Comparison of ENCODE assay signal across 19 cellular contexts in genomic region chr11:77677138-77677537, GRCh38.
"Had no signal": no experiment of that assay in that cellular context is flagged by ENCODE, and none has a peak within 500 bp of the region (broad histone marks: within the 10 kb centered on the region; RNA-seq: fewer than 3 reads in every experiment).

No MANE protein-coding gene starts in this region.

- H3K27ac Mint-ChIP-seq: activated naive CD8-positive, alpha-beta T cell; activated T-helper 1 cell treated with anti-CD3 and anti-CD28 coated beads, Interleukin-12 subunit alpha, Interleukin-12 subunit beta, Interleukin-2, Interleukin-4 antibody, amounts not matched to agents 30 ng/mL and 10 ng/mL and 1 ng/mL, durations not matched to agents 14 hours and 24 hours and 36 hours; mesothelial cell of epicardium; neural progenitor cell had no signal

- H3K4me1 ChIP-seq: body of pancreas, gastrocnemius medialis, neural progenitor cell, uterus had no signal

- H3K9me3 Mint-ChIP-seq: activated T-helper 1 cell treated with anti-CD3 and anti-CD28 coated beads, Interleukin-12 subunit alpha, Interleukin-12 subunit beta, Interleukin-2, Interleukin-4 antibody, amounts not matched to agents 30 ng/mL and 10 ng/mL and 1 ng/mL, durations not matched to agents 14 hours and 24 hours and 36 hours; mesothelial cell of epicardium; naive thymus-derived CD8-positive, alpha-beta T cell; neural progenitor cell had no signal

- H3K27me3 Mint-ChIP-seq: activated naive CD8-positive, alpha-beta T cell; naive thymus-derived CD8-positive, alpha-beta T cell; stimulated activated naive B cell treated with anti-CD40 and anti-IgM and Interleukin-4, amounts not matched to agents 10 μg/mL and 1 μg/mL and 100 μg/mL, for 72 hours had no signal

- H3K9me3 ChIP-seq: body of pancreas, gastrocnemius medialis, left ventricle myocardium inferior, transverse colon, uterus had no signal

- DNase-seq: activated CD4-positive, alpha-beta T cell treated with anti-CD3 and anti-CD28 coated beads for 1 hour; activated CD8-positive, alpha-beta memory T cell treated with anti-CD3 and anti-CD28 coated beads, Interleukin-2, amount 50 U/mL, for 48 hours; activated gamma-delta T cell treated with Interleukin-2 at 50 U/mL for 16 hours; amygdala; body of pancreas; effector memory CD4-positive, alpha-beta T cell; gastrocnemius medialis; hippocampal formation; left ventricle myocardium inferior; naive thymus-derived CD8-positive, alpha-beta T cell; stimulated activated CD4-positive, alpha-beta T cell treated with anti-CD3 and anti-CD28 coated beads, Interleukin-15, amount 100 ng/mL, for 24 hours; stimulated activated naive B cell treated with anti-CD40 and anti-IgM and Interleukin-4, amounts not matched to agents 10 μg/mL and 1 μg/mL and 100 μg/mL, for 72 hours; transverse colon; uterus had no signal

- H3K36me3 ChIP-seq: uterus had no signal

- H3K4me1 Mint-ChIP-seq: mesothelial cell of epicardium; neural progenitor cell; stimulated activated naive B cell treated with anti-CD40 and anti-IgM and Interleukin-4, amounts not matched to agents 10 μg/mL and 1 μg/mL and 100 μg/mL, for 72 hours had no signal

- H3K27me3 ChIP-seq: body of pancreas, gastrocnemius medialis, neural progenitor cell, transverse colon, uterus had no signal

- H3K4me3 Mint-ChIP-seq: activated naive CD8-positive, alpha-beta T cell; activated T-helper 1 cell treated with anti-CD3 and anti-CD28 coated beads, Interleukin-12 subunit alpha, Interleukin-12 subunit beta, Interleukin-2, Interleukin-4 antibody, amounts not matched to agents 30 ng/mL and 10 ng/mL and 1 ng/mL, durations not matched to agents 14 hours and 24 hours and 36 hours; mesothelial cell of epicardium; naive thymus-derived CD8-positive, alpha-beta T cell; neural progenitor cell; stimulated activated naive B cell treated with anti-CD40 and anti-IgM and Interleukin-4, amounts not matched to agents 10 μg/mL and 1 μg/mL and 100 μg/mL, for 72 hours had no signal

- H3K4me3 ChIP-seq: body of pancreas, gastrocnemius medialis, left ventricle myocardium inferior, neural progenitor cell, smooth muscle cell, transverse colon, uterus had no signal

- H3K27ac ChIP-seq: body of pancreas, gastrocnemius medialis, left ventricle myocardium inferior, neural progenitor cell, transverse colon, uterus had no signal
